Comparison of ENCODE assay signal across 23 cellular contexts in genomic region chr9:20462410-20462809, GRCh38.
DNase-seq lines count a peak whose midpoint lies in the region; ATAC-seq, FAIRE-seq and TF ChIP-seq lines count a peak whose summit lies in the region.
"Had no signal": no experiment of that assay in that cellular context is flagged by ENCODE, and none has a peak within 500 bp of the region (broad histone marks: within the 10 kb centered on the region; RNA-seq: fewer than 3 reads in every experiment).

No MANE protein-coding gene starts in this region.

- H3K9ac ChIP-seq in HCT116 (ENCODE audit: low read length) = no peak overlapping the region
- H3K9ac ChIP-seq in astrocyte (ENCODE audit: low read length) = no peak overlapping the region

- no peaks in the 10 kb centered on the region for H3K27me3 Mint-ChIP-seq in astrocyte (ENCODE audit: low read depth, unreplicated experiment)
- no peaks in the 10 kb centered on the region for H3K27me3 Mint-ChIP-seq in CD4-positive, alpha-beta memory T cell
- H3K27me3 Mint-ChIP-seq in natural killer cell treated with Interleukin-12 subunit alpha and Interleukin-12 subunit beta and Interleukin-15 and Interleukin-18, amount 100 ng/mL, for 72 hours = no peaks in the 10 kb centered on the region
- H3K27me3 Mint-ChIP-seq: activated CD4-positive, alpha-beta T cell treated with anti-CD3 and anti-CD28 coated beads, Interleukin-2, amount 10 ng/mL, durations not matched to agents 24 days and 14 days had no signal

- H3K4me1 ChIP-seq in HCT116 (ENCODE audit: control insufficient read depth in 1 of 2, insufficient read depth in 2 of 2, low read length in 2 of 2) (no peaks in the 10 kb centered on the region), astrocyte (ENCODE audit: insufficient read depth, low read length) (no peaks in the 10 kb centered on the region)
- peaks cover 15% of the 10 kb centered on the region for H3K4me1 ChIP-seq in CD4-positive, alpha-beta memory T cell (ENCODE audit: insufficient read depth, low read length)

- peak; percentile 18 for TF ChIP-seq CTCF in GM12864 (IDR thresholded peaks at IDR 0.05; ENCODE audit: low read depth, low read length, missing control alignments)
- TF ChIP-seq CTCF in HCT116 (IDR thresholded peaks at IDR 0.05 in 2 of 3, conservative IDR thresholded peaks at IDR 0.05 in 1 of 3; ENCODE audit: borderline replicate concordance in 1 of 3, insufficient read depth in 1 of 3, low read depth in 2 of 3, low read length in 2 of 3) = peak in 2 of 3 experiments; percentile 40 to 57; a peak in 4 of 6 replicates
- TF ChIP-seq CTCF in astrocyte (IDR thresholded peaks at IDR 0.05; ENCODE audit: insufficient read depth, low read depth, low read length) = peak; percentile 9

- no peak overlapping the region for H3K4me3 ChIP-seq in GM12864 (ENCODE audit: low read depth, low read length)
- no peak overlapping the region for H3K4me3 ChIP-seq in HCT116 (replicated peaks in 1 of 2; ENCODE audit: low read depth in 1 of 2, low read length in 2 of 2)
- H3K4me3 ChIP-seq in astrocyte (ENCODE audit: insufficient read depth, low read depth, low read length) = no peak overlapping the region
- H3K4me3 ChIP-seq in CD4-positive, alpha-beta memory T cell (ENCODE audit: low read length in 2 of 2) = no peak overlapping the region
- H3K4me3 ChIP-seq: gastrocnemius medialis, ovary had no signal

- H3K27ac ChIP-seq in HCT116 (ENCODE audit: low read depth, low read length) (no peak overlapping the region), astrocyte (ENCODE audit: low read depth, low read length) (no peak overlapping the region)
- no peak overlapping the region for H3K27ac ChIP-seq in CD4-positive, alpha-beta memory T cell (ENCODE audit: low read depth, low read length)
- H3K27ac ChIP-seq: gastrocnemius medialis, ovary had no signal

- no peak overlapping the region for H3K27ac Mint-ChIP-seq in astrocyte (ENCODE audit: unreplicated experiment)
- H3K27ac Mint-ChIP-seq in CD4-positive, alpha-beta memory T cell = peak overlapping the region in 2 of 7 donors; percentile 12 to 52
- H3K27ac Mint-ChIP-seq in natural killer cell treated with Interleukin-12 subunit alpha and Interleukin-12 subunit beta and Interleukin-15 and Interleukin-18, amount 100 ng/mL, for 72 hours = no peak overlapping the region
- H3K27ac Mint-ChIP-seq: activated CD4-positive, alpha-beta T cell treated with anti-CD3 and anti-CD28 coated beads, Interleukin-2, amount 10 ng/mL, durations not matched to agents 24 days and 14 days; memory B cell; naive B cell had no signal

- no TSS peak for BruUV-seq in HCT116 (replicated peaks; lab: Mats Ljungman, UMichigan)

- DNase-seq in GM12864 (ENCODE audit: low read depth) (no peak), HCT116 (ENCODE audit: low read depth, low spot score) (no peak), astrocyte (ENCODE audit: low read depth) (no peak), iPS-NIHi7 (ENCODE audit: extremely low spot score) (peak; percentile 21), NCI-H2107 (lab: John Stamatoyannopoulos, UW) (no peak)
- DNase-seq in activated CD4-positive, alpha-beta T cell treated with anti-CD3 and anti-CD28 coated beads, Interleukin-2, amount 50 U/mL, for 4 hours = no peak
- no peak for DNase-seq in CD4-positive, alpha-beta memory T cell
- DNase-seq in natural killer cell treated with Interleukin-12 subunit alpha and Interleukin-12 subunit beta and Interleukin-15 and Interleukin-18, amount 100 ng/mL, for 72 hours (ENCODE audit: low spot score) = no peak
- DNase-seq: activated CD4-positive, alpha-beta T cell treated with anti-CD3 and anti-CD28 coated beads, Interleukin-2, amount 10 ng/mL, durations not matched to agents 24 days and 14 days; AML-193; dermis blood vessel endothelial cell; gastrocnemius medialis; left cardiac atrium; naive B cell; NCI-H1092; NCI-H2029; ovary; SHP77 treated with DMSO at 0.1 percent for 48 hours; substantia nigra; T-helper 1 cell had no signal

- TF ChIP-seq RAD21 in HCT116 (IDR thresholded peaks at IDR 0.05; ENCODE audit: low read depth) = no peak

- no peaks in the 10 kb centered on the region for H3K36me3 Mint-ChIP-seq in astrocyte (ENCODE audit: low read depth, unreplicated experiment)
- H3K36me3 Mint-ChIP-seq in CD4-positive, alpha-beta memory T cell = peaks cover 2 to 7% of the 10 kb centered on the region in 2 donors
- no peaks in the 10 kb centered on the region for H3K36me3 Mint-ChIP-seq in natural killer cell treated with Interleukin-12 subunit alpha and Interleukin-12 subunit beta and Interleukin-15 and Interleukin-18, amount 100 ng/mL, for 72 hours
- H3K36me3 Mint-ChIP-seq: memory B cell, naive B cell had no signal

- no peaks in the 10 kb centered on the region for H3K9me2 ChIP-seq in HCT116 (ENCODE audit: insufficient read depth)

- H3K9me3 ChIP-seq in HCT116 (ENCODE audit: control insufficient read depth in 1 of 2, insufficient read depth in 1 of 2, low read depth in 1 of 2, low read length in 2 of 2) = no peaks in the 10 kb centered on the region
- H3K9me3 ChIP-seq in astrocyte (ENCODE audit: insufficient read depth, low read depth, low read length) = no peaks in the 10 kb centered on the region
- H3K9me3 ChIP-seq in CD4-positive, alpha-beta memory T cell (ENCODE audit: control insufficient read depth in 1 of 2, low read length in 2 of 2) = no peaks in the 10 kb centered on the region
- H3K9me3 ChIP-seq: gastrocnemius medialis, ovary had no signal

- H3K4me1 Mint-ChIP-seq in astrocyte (ENCODE audit: low read depth, unreplicated experiment) = peaks cover 2% of the 10 kb centered on the region
- H3K4me1 Mint-ChIP-seq in CD4-positive, alpha-beta memory T cell = peaks cover 45 to 76% (median 58%) of the 10 kb centered on the region in 4 donors
- peaks cover 15 to 21% of the 10 kb centered on the region in 2 donors for H3K4me1 Mint-ChIP-seq in natural killer cell treated with Interleukin-12 subunit alpha and Interleukin-12 subunit beta and Interleukin-15 and Interleukin-18, amount 100 ng/mL, for 72 hours (ENCODE audit: low read depth in 2 of 2)
- H3K4me1 Mint-ChIP-seq: memory B cell had no signal

- H3K79me2 ChIP-seq in HCT116 (ENCODE audit: insufficient read depth, low read length) (no peaks in the 10 kb centered on the region), astrocyte (ENCODE audit: insufficient read depth, low read length) (no peaks in the 10 kb centered on the region)

- POLR2A ChIA-PET in HCT116 (lab: Charles Lee) = no interaction called here
- POLR2A ChIA-PET in CD4-positive, alpha-beta memory T cell (lab: Charles Lee; ENCODE audit: partially characterized antibody) = interaction anchor here (0.6 kb wide), 1 partner anchor 333 kb away, joined by 3 read pairs; no protein-coding TSS in a partner anchor

- FAIRE-seq in astrocyte (lab: Jason Lieb, UNC) = no peak
- FAIRE-seq: bronchial epithelial cell had no signal

- no peak overlapping the region for H3K4me3 Mint-ChIP-seq in astrocyte (ENCODE audit: unreplicated experiment)
- no peak overlapping the region for H3K4me3 Mint-ChIP-seq in CD4-positive, alpha-beta memory T cell
- no peak overlapping the region for H3K4me3 Mint-ChIP-seq in natural killer cell treated with Interleukin-12 subunit alpha and Interleukin-12 subunit beta and Interleukin-15 and Interleukin-18, amount 100 ng/mL, for 72 hours
- H3K4me3 Mint-ChIP-seq: activated CD4-positive, alpha-beta T cell treated with anti-CD3 and anti-CD28 coated beads, Interleukin-2, amount 10 ng/mL, durations not matched to agents 24 days and 14 days; memory B cell had no signal

- no peaks in the 10 kb centered on the region for H3K36me3 ChIP-seq in HCT116 (ENCODE audit: control insufficient read depth in 1 of 2, insufficient read depth in 2 of 2, low read length in 2 of 2)
- H3K36me3 ChIP-seq in astrocyte (ENCODE audit: insufficient read depth, low read length) = no peaks in the 10 kb centered on the region
- H3K36me3 ChIP-seq in CD4-positive, alpha-beta memory T cell (ENCODE audit: insufficient read depth, low read length) = no peaks in the 10 kb centered on the region
- H3K36me3 ChIP-seq: gastrocnemius medialis, ovary had no signal

- CTCF ChIA-PET in HCT116 (lab: Charles Lee) = no interaction called here
- CTCF ChIA-PET in CD4-positive, alpha-beta memory T cell (lab: Charles Lee; ENCODE audit: partially characterized antibody) = no interaction called here

- RAD21 ChIA-PET in HCT116 (lab: Charles Lee; ENCODE audit: low non-redundant PET in 1 of 2, low total read pairs in 2 of 2, uncharacterized antibody in 2 of 2, unreplicated experiment in 2 of 2) = no interaction called here

- no peak overlapping the region for H2AFZ ChIP-seq in HCT116 (ENCODE audit: low read depth, low read length, poor library complexity, severe bottlenecking)
- no peak overlapping the region for H2AFZ ChIP-seq in astrocyte (ENCODE audit: low read depth, low read length)

- H4K20me1 ChIP-seq in HCT116 (ENCODE audit: insufficient read depth) (no peaks in the 10 kb centered on the region), astrocyte (ENCODE audit: insufficient read depth, low read length) (peaks cover 8% of the 10 kb centered on the region)

- no peak for ATAC-seq in HCT116
- ATAC-seq in natural killer cell treated with Interleukin-12 subunit alpha and Interleukin-12 subunit beta and Interleukin-15 and Interleukin-18, amount 100 ng/mL, for 72 hours = no peak
- ATAC-seq: gastrocnemius medialis, left cardiac atrium, sciatic nerve had no signal

- TF ChIP-seq POLR2A in HCT116 (IDR thresholded peaks at IDR 0.05; ENCODE audit: borderline replicate concordance, extremely low read depth, insufficient read depth, insufficient read length) = no peak

- peaks cover 51% of the 10 kb centered on the region for H3K27me3 ChIP-seq in HCT116 (ENCODE audit: insufficient read depth, low read length)
- H3K27me3 ChIP-seq in astrocyte (ENCODE audit: insufficient read depth, low read length) = no peaks in the 10 kb centered on the region
- H3K27me3 ChIP-seq in CD4-positive, alpha-beta memory T cell (ENCODE audit: insufficient read depth, low read length) = no peaks in the 10 kb centered on the region
- H3K27me3 ChIP-seq: gastrocnemius medialis, ovary had no signal

- intact Hi-C loops in HCT116 (cut with micrococcal nuclease) = no loop called here
- intact Hi-C loops in CD4-positive, alpha-beta memory T cell (cut with micrococcal nuclease) = no loop called here

- no peak overlapping the region for H3K4me2 ChIP-seq in HCT116 (ENCODE audit: low read length)
- no peak overlapping the region for H3K4me2 ChIP-seq in astrocyte (ENCODE audit: low read length)

- no peaks in the 10 kb centered on the region for H3K9me3 Mint-ChIP-seq in astrocyte (ENCODE audit: unreplicated experiment)
- no peaks in the 10 kb centered on the region for H3K9me3 Mint-ChIP-seq in CD4-positive, alpha-beta memory T cell
- H3K9me3 Mint-ChIP-seq in natural killer cell treated with Interleukin-12 subunit alpha and Interleukin-12 subunit beta and Interleukin-15 and Interleukin-18, amount 100 ng/mL, for 72 hours = no peaks in the 10 kb centered on the region
- H3K9me3 Mint-ChIP-seq: activated CD4-positive, alpha-beta T cell treated with anti-CD3 and anti-CD28 coated beads, Interleukin-2, amount 10 ng/mL, durations not matched to agents 24 days and 14 days; memory B cell; naive B cell had no signal

TF ChIP-seq in HCT116, 20 proteins besides CTCF, POLR2A, EP300 and RAD21 (continues in another document):
- TF ChIP-seq ELF1 (IDR thresholded peaks at IDR 0.05; ENCODE audit: borderline replicate concordance, low read depth) (no peak), SP1 (IDR thresholded peaks at IDR 0.05; ENCODE audit: low read depth) (no peak), EZH2phosphoT487 (IDR thresholded peaks at IDR 0.05; ENCODE audit: borderline replicate concordance) (no peak)
